In the genomic region with DNA sequence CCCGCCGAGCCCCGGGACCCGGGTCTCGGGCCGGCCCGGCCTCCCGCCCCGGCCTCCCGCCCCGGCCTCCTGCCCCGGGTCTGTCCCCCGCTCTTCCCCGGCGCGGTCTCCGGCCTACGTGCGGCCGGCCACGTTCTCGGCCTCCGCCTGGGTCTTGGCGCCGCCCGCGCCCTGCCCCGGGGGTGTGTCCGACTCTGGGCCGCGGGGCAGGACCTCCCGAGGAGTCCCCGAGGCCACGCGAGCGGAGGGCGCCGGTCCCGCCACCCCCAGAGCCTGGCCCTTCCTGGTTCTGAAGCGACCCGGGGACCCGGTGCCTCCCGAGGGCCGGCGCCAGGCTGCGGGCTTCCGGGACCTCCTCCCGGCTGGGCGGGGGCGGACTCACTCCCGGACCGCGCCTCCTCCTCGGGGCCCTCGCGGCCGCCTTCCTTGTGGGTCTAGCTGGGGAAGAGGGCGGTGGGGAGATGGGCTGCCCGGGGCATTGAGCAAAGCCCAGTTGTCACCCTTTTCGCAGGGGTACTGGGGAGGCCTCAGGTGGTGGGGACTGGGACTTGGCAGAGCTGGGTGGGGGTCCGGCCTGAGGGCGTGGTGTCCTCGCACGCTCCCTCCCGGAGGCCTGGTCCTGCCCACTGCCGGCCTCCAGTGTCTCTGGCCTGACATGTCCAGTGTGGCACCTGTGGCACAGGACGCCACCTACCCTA, we compare ENCODE assay signal across 7 cellular contexts. TPM values are rescaled to one million over a fixed set of nuclear protein-coding genes. Genes with fewer than 3 reads are reported as not detected.
A peak's percentile ranks its signal among the peaks of the same experiment; 100 is the strongest.
DNase-seq lines count a peak whose midpoint lies in the region; ATAC-seq, FAIRE-seq and TF ChIP-seq lines count a peak whose summit lies in the region.

No MANE protein-coding gene starts in this region.

- BruUV-seq in endothelial cell of umbilical vein (replicated peaks; lab: Mats Ljungman, UMichigan) = no TSS peak

- CTCF ChIA-PET in endothelial cell of umbilical vein (lab: Charles Lee) = interaction anchor here (1.0 to 1.2 kb wide), 3 partner anchors 26 to 493 kb away, joined by 3 read pairs; no protein-coding TSS in a partner anchor

- H3K4me2 ChIP-seq in endothelial cell of umbilical vein (ENCODE audit: insufficient read depth, low read length) = peak overlapping the region; percentile 77

- H3K79me2 ChIP-seq in endothelial cell of umbilical vein (ENCODE audit: control insufficient read depth, insufficient read depth, low read length) = peaks cover 39% of the 10 kb centered on the region

- dilution Hi-C loops in endothelial cell of umbilical vein (cut with MboI; ENCODE audit: extremely low pct_ligation_motif_present, low sequenced_read_pairs) = no loop called here

- no peaks in the 10 kb centered on the region for H3K36me3 ChIP-seq in endothelial cell of umbilical vein (ENCODE audit: control insufficient read depth in 2 of 2, extremely low read depth in 1 of 2, insufficient read depth in 2 of 2, low read length in 2 of 2)

- H3K27me3 ChIP-seq in endothelial cell of umbilical vein (ENCODE audit: control insufficient read depth in 2 of 2, insufficient read depth in 2 of 2, low read length in 2 of 2) = no peaks in the 10 kb centered on the region

- ATAC-seq in GM18505 (IDR thresholded peaks at IDR 0.05; ENCODE audit: unreplicated experiment) (peak; percentile 24), HG02885 (IDR thresholded peaks at IDR 0.05; ENCODE audit: poor library complexity, unreplicated experiment) (peak; percentile 37)

- POLR2A ChIA-PET in endothelial cell of umbilical vein (lab: Charles Lee) = no interaction called here

- H3K4me3 ChIP-seq in endothelial cell of umbilical vein (replicated peaks in 1 of 3; ENCODE audit: insufficient read depth in 1 of 3, low read depth in 1 of 3, low read length in 3 of 3) = peak overlapping the region; percentile 57 to 82 (median 65)

- H3K9ac ChIP-seq in endothelial cell of umbilical vein (replicated peaks; ENCODE audit: extremely low read depth, insufficient read depth, low read length) = peak overlapping the region; percentile 79

- H3K9me1 ChIP-seq in endothelial cell of umbilical vein (replicated peaks; ENCODE audit: control insufficient read depth, extremely low read depth, insufficient read depth, low read length) = no peaks in the 10 kb centered on the region

- peak; percentile 39 for TF ChIP-seq POLR2A in GM18505 (IDR thresholded peaks at IDR 0.05; ENCODE audit: borderline replicate concordance, extremely low read depth, insufficient read depth, insufficient read length)
- TF ChIP-seq POLR2A in endothelial cell of umbilical vein (IDR thresholded peaks at IDR 0.05; ENCODE audit: low read depth, low read length) = peak; percentile 64

- peak overlapping the region; percentile 14 for H2AFZ ChIP-seq in endothelial cell of umbilical vein (ENCODE audit: low read depth, low read length)

- H3K27ac ChIP-seq in endothelial cell of umbilical vein (ENCODE audit: insufficient read depth, low read depth, low read length) = peak overlapping the region; percentile 68

- intact Hi-C loops in endothelial cell of umbilical vein (cut with micrococcal nuclease) = no loop called here

- FAIRE-seq in endothelial cell of umbilical vein (lab: Jason Lieb, UNC) = peak; percentile 42

- no peaks in the 10 kb centered on the region for H3K9me3 ChIP-seq in endothelial cell of umbilical vein (replicated peaks; ENCODE audit: control insufficient read depth, insufficient read depth, low read length)

- no peak for TF ChIP-seq CTCF in endothelial cell of umbilical vein (IDR thresholded peaks at IDR 0.05; ENCODE audit: extremely low read depth in 1 of 2, insufficient read depth in 1 of 2, low read depth in 1 of 2, low read length in 2 of 2)

- H4K20me1 ChIP-seq in endothelial cell of umbilical vein (replicated peaks; ENCODE audit: control insufficient read depth, extremely low read depth, insufficient read depth, low read length) = no peaks in the 10 kb centered on the region

- DNase-seq in NCI-H774 (lab: John Stamatoyannopoulos, UW) = peak; percentile 3
- DNase-seq in activated CD8-positive, alpha-beta memory T cell treated with anti-CD3 and anti-CD28 coated beads, Interleukin-2, amount 50 U/mL, for 48 hours = peak; percentile 85
- peak; percentile 53 for DNase-seq in endothelial cell of umbilical vein (ENCODE audit: low read depth, low spot score)
- DNase-seq in midbrain (lab: John Stamatoyannopoulos, UW) = peak; percentile 36
- DNase-seq in stimulated activated CD8-positive, alpha-beta memory T cell treated with anti-CD3 and anti-CD28 coated beads, Interleukin-7, amount 100 ng/mL, for 1 hour (ENCODE audit: low read depth in 2 of 2) = peak; percentile 25 to 38

- H3K4me1 ChIP-seq in endothelial cell of umbilical vein (ENCODE audit: control insufficient read depth, extremely low read depth, insufficient read depth, low read length) = peaks cover 19% of the 10 kb centered on the region

TF ChIP-seq in endothelial cell of umbilical vein, 7 proteins besides CTCF, POLR2A, EP300 and RAD21:
- peak; percentile 59 for TF ChIP-seq POLR2AphosphoS5 (IDR thresholded peaks at IDR 0.05; ENCODE audit: insufficient read depth, low read depth, low read length)
- TF ChIP-seq JUN (IDR thresholded peaks at IDR 0.05; ENCODE audit: borderline replicate concordance, insufficient read depth, insufficient read length, low read depth) = no peak
- TF ChIP-seq MYC (IDR thresholded peaks at IDR 0.05; ENCODE audit: low read depth, low read length) = no peak
- no peak for TF ChIP-seq FOS (IDR thresholded peaks at IDR 0.05; ENCODE audit: borderline replicate concordance, insufficient read depth, low read length)
- no peak for TF ChIP-seq MAX (IDR thresholded peaks at IDR 0.05; ENCODE audit: insufficient read depth, insufficient read length)
- TF ChIP-seq EZH2 (IDR thresholded peaks at IDR 0.05; ENCODE audit: borderline replicate concordance, low read depth, low read length, severe bottlenecking) = no peak

RNA-seq across cellular contexts. Expression of gene PFKL, which starts 0.6 kb away (rescaled TPM):
- 154 and 170 TPM in 2 replicates for total RNA-seq in endothelial cell of umbilical vein
- polyA plus RNA-seq in endothelial cell of umbilical vein = 137 and 157 TPM in 2 replicates
- 89.0 and 110 TPM in 2 replicates for polyA plus RNA-seq in endothelial cell of umbilical vein (2011; cell fraction: cytosol; rRNA removed)
- polyA plus RNA-seq in endothelial cell of umbilical vein (2011; cell fraction: nucleus; rRNA removed) = 247 and 268 TPM in 2 replicates
- polyA plus RNA-seq in endothelial cell of umbilical vein (2012) = 96.3 and 164 TPM in 2 replicates
- polyA minus RNA-seq in endothelial cell of umbilical vein = 92.7 and 121 TPM in 2 replicates
- polyA minus RNA-seq in endothelial cell of umbilical vein (2011; cell fraction: cytosol; rRNA and poly(A)+ RNA removed) = 85.0 TPM
- 44.1 and 74.1 TPM in 2 replicates for polyA minus RNA-seq in endothelial cell of umbilical vein (2011; cell fraction: nucleus; rRNA and poly(A)+ RNA removed)

RNA-seq across cellular contexts. Expression of gene AIRE, which starts 14.7 kb away (rescaled TPM):
- 0.11 TPM in 1 of 2 replicates, not detected in the other for total RNA-seq in endothelial cell of umbilical vein
- polyA plus RNA-seq in endothelial cell of umbilical vein = 0.04 and 0.05 TPM in 2 replicates
- not detected in 2 replicates for polyA plus RNA-seq in endothelial cell of umbilical vein (2011; cell fraction: cytosol; rRNA removed)
- polyA plus RNA-seq in endothelial cell of umbilical vein (2011; cell fraction: nucleus; rRNA removed) = 0.31 and 0.37 TPM in 2 replicates
- 0.11 TPM in 1 of 2 replicates, not detected in the other for polyA plus RNA-seq in endothelial cell of umbilical vein (2012)
- polyA minus RNA-seq in endothelial cell of umbilical vein = not detected in 2 replicates
- polyA minus RNA-seq in endothelial cell of umbilical vein (2011; cell fraction: cytosol; rRNA and poly(A)+ RNA removed) = not detected
- 0.10 and 0.14 TPM in 2 replicates for polyA minus RNA-seq in endothelial cell of umbilical vein (2011; cell fraction: nucleus; rRNA and poly(A)+ RNA removed)

RNA-seq across cellular contexts. Expression of gene DNMT3L, which starts 38.7 kb away (rescaled TPM):
- total RNA-seq in endothelial cell of umbilical vein = not detected in 2 replicates
- not detected in 2 replicates for polyA plus RNA-seq in endothelial cell of umbilical vein
- polyA plus RNA-seq in endothelial cell of umbilical vein (2011; cell fraction: cytosol; rRNA removed) = not detected in 2 replicates
- polyA plus RNA-seq in endothelial cell of umbilical vein (2011; cell fraction: nucleus; rRNA removed) = not detected in 2 replicates
- polyA plus RNA-seq in endothelial cell of umbilical vein (2012) = not detected in 2 replicates
- not detected in 2 replicates for polyA minus RNA-seq in endothelial cell of umbilical vein
- polyA minus RNA-seq in endothelial cell of umbilical vein (2011; cell fraction: cytosol; rRNA and poly(A)+ RNA removed) = not detected
- polyA minus RNA-seq in endothelial cell of umbilical vein (2011; cell fraction: nucleus; rRNA and poly(A)+ RNA removed) = not detected in 2 replicates

RNA-seq across cellular contexts. Expression of gene CFAP410, which starts 38.8 kb away (rescaled TPM):
- total RNA-seq in endothelial cell of umbilical vein = 6.3 and 7.2 TPM in 2 replicates
- 12.2 and 15.0 TPM in 2 replicates for polyA plus RNA-seq in endothelial cell of umbilical vein
- polyA plus RNA-seq in endothelial cell of umbilical vein (2011; cell fraction: cytosol; rRNA removed) = 3.5 and 7.6 TPM in 2 replicates
- polyA plus RNA-seq in endothelial cell of umbilical vein (2011; cell fraction: nucleus; rRNA removed) = 21.7 and 24.7 TPM in 2 replicates
- 4.7 and 7.1 TPM in 2 replicates for polyA plus RNA-seq in endothelial cell of umbilical vein (2012)
- polyA minus RNA-seq in endothelial cell of umbilical vein = 3.0 and 3.7 TPM in 2 replicates
- 6.3 TPM for polyA minus RNA-seq in endothelial cell of umbilical vein (2011; cell fraction: cytosol; rRNA and poly(A)+ RNA removed)
- polyA minus RNA-seq in endothelial cell of umbilical vein (2011; cell fraction: nucleus; rRNA and poly(A)+ RNA removed) = 5.0 and 13.1 TPM in 2 replicates

RNA-seq across cellular contexts. Expression of gene TRPM2, which starts 53.0 kb away (rescaled TPM):
- total RNA-seq in endothelial cell of umbilical vein = not detected in 2 replicates
- polyA plus RNA-seq in endothelial cell of umbilical vein = 0.02 TPM in 1 of 2 replicates, not detected in the other
- not detected in 2 replicates for polyA plus RNA-seq in endothelial cell of umbilical vein (2011; cell fraction: cytosol; rRNA removed)
- not detected in 2 replicates for polyA plus RNA-seq in endothelial cell of umbilical vein (2011; cell fraction: nucleus; rRNA removed)
- polyA plus RNA-seq in endothelial cell of umbilical vein (2012) = 0.04 and 0.05 TPM in 2 replicates
- polyA minus RNA-seq in endothelial cell of umbilical vein = not detected in 2 replicates
- 11.5 TPM for polyA minus RNA-seq in endothelial cell of umbilical vein (2011; cell fraction: cytosol; rRNA and poly(A)+ RNA removed)
- 0.63 TPM in 1 of 2 replicates, not detected in the other for polyA minus RNA-seq in endothelial cell of umbilical vein (2011; cell fraction: nucleus; rRNA and poly(A)+ RNA removed)

Comparison
In these comparisons a context has a peak if more than half of its experiments do, and no peak if none do; other contexts are left out.
1. Peak in every context shown above with its lines: DNase-seq, ATAC-seq, H3K4me3 ChIP-seq and H3K27ac ChIP-seq.
2. DNase-seq: peak in every context shown above with its lines; median percentile 85 in activated CD8-positive, alpha-beta memory T cell treated with anti-CD3 and anti-CD28 coated beads, Interleukin-2, amount 50 U/mL, for 48 hours; 53 in endothelial cell of umbilical vein; 36 in midbrain; 32 in stimulated activated CD8-positive, alpha-beta memory T cell treated with anti-CD3 and anti-CD28 coated beads, Interleukin-7, amount 100 ng/mL, for 1 hour; 3 in NCI-H774.